28 cellular contexts compared by ENCODE assay signal in the genomic region with DNA sequence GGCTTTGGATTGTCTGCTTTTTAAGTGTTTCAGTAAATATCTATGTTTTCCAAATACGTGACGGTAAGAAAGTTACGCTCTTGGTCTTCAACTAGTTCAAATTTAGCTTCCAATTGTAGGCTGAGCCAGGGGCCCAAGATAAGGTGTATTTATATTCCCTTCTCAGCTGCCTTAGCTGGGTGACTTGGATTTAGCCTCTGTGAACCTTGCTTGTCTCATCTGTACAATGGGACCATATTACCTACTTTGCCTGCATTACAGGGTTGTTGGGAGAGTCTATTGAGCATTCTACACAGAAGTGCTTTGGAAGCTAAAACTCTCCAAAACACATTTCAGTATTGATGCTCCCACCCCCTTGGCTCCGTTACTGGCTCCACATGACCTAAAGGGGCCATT.
DNase-seq lines count a peak whose midpoint lies in the region; ATAC-seq, FAIRE-seq and TF ChIP-seq lines count a peak whose summit lies in the region.
"Had no signal": no experiment of that assay in that cellular context is flagged by ENCODE, and none has a peak within 500 bp of the region (broad histone marks: within the 10 kb centered on the region; RNA-seq: fewer than 3 reads in every experiment).

No MANE protein-coding gene starts in this region.

- no peaks in the 10 kb centered on the region for H3K9me3 ChIP-seq in gastroesophageal sphincter
- H3K9me3 ChIP-seq: HAP-1, left lung had no signal

- no peaks in the 10 kb centered on the region for H3K9me3 Mint-ChIP-seq in GM23338
- H3K9me3 Mint-ChIP-seq: activated CD4-positive, alpha-beta memory T cell treated with anti-CD3 and anti-CD28 coated beads, Interleukin-2, amount 10 ng/mL, durations not matched to agents 7 days and 5 days; activated T-helper 1 cell treated with anti-CD3 and anti-CD28 coated beads, Interleukin-12 subunit alpha, Interleukin-12 subunit beta, Interleukin-2, Interleukin-4 antibody, amounts not matched to agents 30 ng/mL and 10 ng/mL and 1 ng/mL, durations not matched to agents 14 hours and 24 hours and 36 hours; CD4-positive, alpha-beta T cell; T-helper 2 cell treated with Interferon-gamma antibody and Interleukin-4, amounts not matched to agents 5 μg/mL and 100 μg/mL, for 36 hours had no signal

- no peak for TF ChIP-seq CTCF in GM23338 (conservative IDR thresholded peaks at IDR 0.05; ENCODE audit: low read depth in 2 of 2)
- TF ChIP-seq CTCF in gastroesophageal sphincter (IDR thresholded peaks at IDR 0.05), result no peak

- H3K9ac ChIP-seq in rectal smooth muscle tissue (ENCODE audit: low read length), result no peak overlapping the region

- no peak for ATAC-seq in GM23338
- ATAC-seq in gastroesophageal sphincter, result no peak
- ATAC-seq in HG02798 (IDR thresholded peaks at IDR 0.05; ENCODE audit: poor library complexity, unreplicated experiment), result no peak

- H3K4me3 Mint-ChIP-seq in GM23338, result no peak overlapping the region
- H3K4me3 Mint-ChIP-seq: activated CD4-positive, alpha-beta memory T cell treated with anti-CD3 and anti-CD28 coated beads, Interleukin-2, amount 10 ng/mL, durations not matched to agents 7 days and 5 days; activated T-helper 1 cell treated with anti-CD3 and anti-CD28 coated beads, Interleukin-12 subunit alpha, Interleukin-12 subunit beta, Interleukin-2, Interleukin-4 antibody, amounts not matched to agents 30 ng/mL and 10 ng/mL and 1 ng/mL, durations not matched to agents 14 hours and 24 hours and 36 hours; CD4-positive, alpha-beta T cell; T-helper 2 cell treated with Interferon-gamma antibody and Interleukin-4, amounts not matched to agents 5 μg/mL and 100 μg/mL, for 36 hours had no signal

- H3K4me2 ChIP-seq in GM23338, result peak overlapping the region; percentile 22; the same call in 1 of the 2 replicates
- H3K4me2 ChIP-seq: PC-9 had no signal

- TF ChIP-seq EP300 in gastroesophageal sphincter (IDR thresholded peaks at IDR 0.05), result no peak

- H3K27me3 ChIP-seq in GM23338 (ENCODE audit: insufficient read depth) (no peaks in the 10 kb centered on the region), gastroesophageal sphincter (no peaks in the 10 kb centered on the region), rectal smooth muscle tissue (ENCODE audit: control insufficient read depth, insufficient read depth, low read length) (no peaks in the 10 kb centered on the region)

- no peak for TF ChIP-seq POLR2A in gastroesophageal sphincter (IDR thresholded peaks at IDR 0.05)

- peaks cover 37% of the 10 kb centered on the region for H3K36me3 Mint-ChIP-seq in GM23338 (ENCODE audit: low read depth)

- H4K20me1 ChIP-seq in GM23338 (replicated peaks; ENCODE audit: insufficient read depth), result no peaks in the 10 kb centered on the region

- DNase-seq in GM23338 (ENCODE audit: low spot score), result no peak
- no peak for DNase-seq in frontal cortex (ENCODE audit: low spot score in 2 of 2)
- DNase-seq in mesenteric fat pad (ENCODE audit: low spot score), result no peak
- DNase-seq: activated CD4-positive, alpha-beta memory T cell treated with anti-CD3 and anti-CD28 coated beads, Interleukin-2, amount 10 ng/mL, durations not matched to agents 7 days and 5 days; activated CD4-positive, alpha-beta T cell treated with anti-CD3 and anti-CD28 coated beads for 1 hour; activated CD8-positive, alpha-beta memory T cell treated with anti-CD3 and anti-CD28 coated beads, Interleukin-2, amount 50 U/mL, for 48 hours; activated naive CD4-positive, alpha-beta T cell treated with Interleukin-2 at 50 U/mL for 16 hours; CD4-positive, alpha-beta T cell; dorsolateral prefrontal cortex; islet precursor cell; left lung; mesendoderm; NCI-H1436 treated with DMSO at 0.1 percent for 48 hours; NCI-H2081 treated with DMSO at 0.1 percent for 48 hours; NCI-H226; NCI-H526 treated with DMSO at 0.1 percent for 48 hours; nucleus accumbens; PC-9; stimulated activated naive CD4-positive, alpha-beta T cell had no signal

- WGBS in gastroesophageal sphincter (ENCODE audit: low coverage in 1 of 2), 2 donors, result 33 to 68% methylated on average over 4 of the region's 4 CpGs

- H3F3A ChIP-seq in GM23338 (replicated peaks; ENCODE audit: low read depth), result no peaks in the 10 kb centered on the region

- H2AFZ ChIP-seq in GM23338, result no peak overlapping the region
- H2AFZ ChIP-seq: PC-9 had no signal

- H3K36me3 ChIP-seq in GM23338 (ENCODE audit: insufficient read depth), result no peaks in the 10 kb centered on the region; the same call in 1 of the 2 replicates
- H3K36me3 ChIP-seq in gastroesophageal sphincter, result no peaks in the 10 kb centered on the region
- H3K36me3 ChIP-seq in rectal smooth muscle tissue (ENCODE audit: control insufficient read depth, insufficient read depth, low read length), result peaks cover 2% of the 10 kb centered on the region
- H3K36me3 ChIP-seq: HAP-1, left lung had no signal

- no peaks in the 10 kb centered on the region; the same call in 1 of the 2 replicates for H3K79me2 ChIP-seq in GM23338 (replicated peaks; ENCODE audit: insufficient read depth)

- H3K27me3 Mint-ChIP-seq in GM23338 (ENCODE audit: insufficient read depth, low read depth, poor library complexity), result peaks cover 30% of the 10 kb centered on the region

- H3K4me3 ChIP-seq in GM23338, result no peak overlapping the region
- H3K4me3 ChIP-seq in gastroesophageal sphincter, result no peak overlapping the region
- H3K4me3 ChIP-seq in rectal smooth muscle tissue (ENCODE audit: low read length), result no peak overlapping the region
- H3K4me3 ChIP-seq: dorsolateral prefrontal cortex, HAP-1, left lung, PC-9, skin epidermis had no signal

- peaks cover 82% of the 10 kb centered on the region for H3K4me1 Mint-ChIP-seq in GM23338
- H3K4me1 Mint-ChIP-seq: activated CD4-positive, alpha-beta memory T cell treated with anti-CD3 and anti-CD28 coated beads, Interleukin-2, amount 10 ng/mL, durations not matched to agents 7 days and 5 days had no signal

- peak overlapping the region; percentile 68; the same call in 1 of the 2 replicates for H3K27ac Mint-ChIP-seq in GM23338
- H3K27ac Mint-ChIP-seq: activated CD4-positive, alpha-beta memory T cell treated with anti-CD3 and anti-CD28 coated beads, Interleukin-2, amount 10 ng/mL, durations not matched to agents 7 days and 5 days; activated T-helper 1 cell treated with anti-CD3 and anti-CD28 coated beads, Interleukin-12 subunit alpha, Interleukin-12 subunit beta, Interleukin-2, Interleukin-4 antibody, amounts not matched to agents 30 ng/mL and 10 ng/mL and 1 ng/mL, durations not matched to agents 14 hours and 24 hours and 36 hours; CD4-positive, alpha-beta T cell; T-helper 2 cell treated with Interferon-gamma antibody and Interleukin-4, amounts not matched to agents 5 μg/mL and 100 μg/mL, for 36 hours had no signal

- FAIRE-seq in frontal cortex (lab: Jason Lieb, UNC), result no peak
- FAIRE-seq: GM19239 had no signal

- H3K27ac ChIP-seq in GM23338 (ENCODE audit: low read depth) (0 out of 2 replicates have a peak overlapping the region, but pooled peaks have one; percentile 43), angular gyrus (ENCODE audit: low read depth, low read length) (peak overlapping the region; percentile 26), gastroesophageal sphincter (peak overlapping the region in 3 of 4 donors; percentile 57 to 75 (median 59)), rectal smooth muscle tissue (ENCODE audit: low read depth, low read length) (peak overlapping the region; percentile 58)
- H3K27ac ChIP-seq: left lung, PC-9 had no signal

- peaks cover 62% of the 10 kb centered on the region for H3K4me1 ChIP-seq in GM23338 (ENCODE audit: insufficient read depth)
- peaks cover 0 to 58% (median 14%) of the 10 kb centered on the region in 3 donors for H3K4me1 ChIP-seq in gastroesophageal sphincter
- peaks cover 18% of the 10 kb centered on the region for H3K4me1 ChIP-seq in rectal smooth muscle tissue (ENCODE audit: control insufficient read depth, insufficient read depth, low read length)
- H3K4me1 ChIP-seq: HAP-1, left lung had no signal

- H3K9me2 ChIP-seq in GM23338 (ENCODE audit: insufficient read depth), result no peaks in the 10 kb centered on the region; the same call in 1 of the 2 replicates

TF ChIP-seq in GM23338, 12 proteins besides CTCF, POLR2A, EP300 and RAD21 (continues in another document):
- TF ChIP-seq JUNB (IDR thresholded peaks at IDR 0.05; ENCODE audit: unreplicated experiment) (no peak), ZNF114 (CRISPR knock-in tag; IDR thresholded peaks at IDR 0.05) (no peak), ZNF331 (CRISPR knock-in tag; IDR thresholded peaks at IDR 0.05; ENCODE audit: low read depth) (no peak), POLR2AphosphoS5 (IDR thresholded peaks at IDR 0.05; ENCODE audit: low read depth) (no peak)
